ENCODE assay signal across 25 cellular contexts in genomic region chr16:58639230-58639629, GRCh38.
"Had no signal": no experiment of that assay in that cellular context is flagged by ENCODE, and none has a peak within 500 bp of the region (broad histone marks: within the 10 kb centered on the region; RNA-seq: fewer than 3 reads in every experiment).

No MANE protein-coding gene starts in this region.

- H3K9me3 ChIP-seq: ovary, psoas muscle, right lobe of liver, sigmoid colon, stomach, thoracic aorta, thyroid gland, tibial nerve, upper lobe of left lung had no signal

- ATAC-seq: natural killer cell; right lobe of liver; stimulated activated effector memory CD8-positive, alpha-beta T cell treated with anti-CD3 and anti-CD28 coated beads, Interleukin-12 subunit alpha, Interleukin-12 subunit beta, amount 100 ng/mL, for 72 hours; stimulated activated naive B cell treated with anti-CD40 and anti-IgM and Interleukin-4, amounts not matched to agents 10 μg/mL and 1 μg/mL and 100 μg/mL, for 72 hours had no signal

- H2AFZ ChIP-seq: neural progenitor cell, parathyroid adenoma had no signal

- H3K27ac ChIP-seq: neural progenitor cell, ovary, parathyroid adenoma, psoas muscle, right lobe of liver, sigmoid colon, stomach, thoracic aorta, thyroid gland, tibial nerve, upper lobe of left lung had no signal

- H3K4me1 ChIP-seq: neural progenitor cell, parathyroid adenoma, psoas muscle, sigmoid colon, thyroid gland, upper lobe of left lung had no signal

- H3K4me3 ChIP-seq: neural progenitor cell, ovary, psoas muscle, right lobe of liver, sigmoid colon, stomach, thoracic aorta, thyroid gland, tibial nerve, upper lobe of left lung had no signal

- H3K4me3 Mint-ChIP-seq: natural killer cell; nephron; neural progenitor cell; stimulated activated effector memory CD8-positive, alpha-beta T cell treated with anti-CD3 and anti-CD28 coated beads, Interleukin-12 subunit alpha, Interleukin-12 subunit beta, amount 100 ng/mL, for 72 hours; stimulated activated naive B cell treated with anti-CD40 and anti-IgM and Interleukin-4, amounts not matched to agents 10 μg/mL and 1 μg/mL and 100 μg/mL, for 72 hours; stimulated activated naive CD8-positive, alpha-beta T cell treated with anti-CD3 and anti-CD28 coated beads, Interleukin-15, Interleukin-2, amounts not matched to agents 100 ng/mL and 50 ng/mL, for 24 hours had no signal

- H3K27ac Mint-ChIP-seq: natural killer cell; nephron; neural progenitor cell; stimulated activated effector memory CD8-positive, alpha-beta T cell treated with anti-CD3 and anti-CD28 coated beads, Interleukin-12 subunit alpha, Interleukin-12 subunit beta, amount 100 ng/mL, for 72 hours; stimulated activated naive B cell treated with anti-CD40 and anti-IgM and Interleukin-4, amounts not matched to agents 10 μg/mL and 1 μg/mL and 100 μg/mL, for 72 hours; stimulated activated naive CD8-positive, alpha-beta T cell treated with anti-CD3 and anti-CD28 coated beads, Interleukin-15, Interleukin-2, amounts not matched to agents 100 ng/mL and 50 ng/mL, for 24 hours had no signal

- DNase-seq: natural killer cell; occipital lobe; ovary; psoas muscle; right cardiac atrium; right lobe of liver; sigmoid colon; small intestine; stimulated activated CD4-positive, alpha-beta T cell treated with anti-CD3 and anti-CD28 coated beads, Interleukin-15, amount 100 ng/mL, for 24 hours; stimulated activated CD4-positive, alpha-beta T cell treated with anti-CD3 and anti-CD28 coated beads, Interleukin-2, amount 100 ng/mL, for 24 hours; stimulated activated CD4-positive, alpha-beta T cell treated with anti-CD3 and anti-CD28 coated beads, Interleukin-2, amount 100 ng/mL, for 48 hours; stimulated activated CD4-positive, alpha-beta T cell treated with anti-CD3 and anti-CD28 coated beads, Interleukin-4, amount 100 ng/mL, for 24 hours; stimulated activated naive B cell treated with anti-CD40 and anti-IgM and Interleukin-4, amounts not matched to agents 10 μg/mL and 1 μg/mL and 100 μg/mL, for 72 hours; stimulated activated naive CD4-positive, alpha-beta T cell treated with Interleukin-2 at 50 U/mL for 16 hours; stomach; thyroid gland; upper lobe of left lung had no signal

- H3K36me3 Mint-ChIP-seq: natural killer cell; neural progenitor cell; stimulated activated effector memory CD8-positive, alpha-beta T cell treated with anti-CD3 and anti-CD28 coated beads, Interleukin-12 subunit alpha, Interleukin-12 subunit beta, amount 100 ng/mL, for 72 hours; stimulated activated naive B cell treated with anti-CD40 and anti-IgM and Interleukin-4, amounts not matched to agents 10 μg/mL and 1 μg/mL and 100 μg/mL, for 72 hours had no signal

- H3K4me2 ChIP-seq: neural progenitor cell had no signal

- H3K4me1 Mint-ChIP-seq: natural killer cell; nephron; neural progenitor cell; stimulated activated effector memory CD8-positive, alpha-beta T cell treated with anti-CD3 and anti-CD28 coated beads, Interleukin-12 subunit alpha, Interleukin-12 subunit beta, amount 100 ng/mL, for 72 hours; stimulated activated naive B cell treated with anti-CD40 and anti-IgM and Interleukin-4, amounts not matched to agents 10 μg/mL and 1 μg/mL and 100 μg/mL, for 72 hours had no signal

- H3K36me3 ChIP-seq: neural progenitor cell, ovary, right lobe of liver, sigmoid colon, stomach, thoracic aorta, thyroid gland, tibial nerve, upper lobe of left lung had no signal

- H3K9me3 Mint-ChIP-seq: natural killer cell; nephron; neural progenitor cell; stimulated activated effector memory CD8-positive, alpha-beta T cell treated with anti-CD3 and anti-CD28 coated beads, Interleukin-12 subunit alpha, Interleukin-12 subunit beta, amount 100 ng/mL, for 72 hours; stimulated activated naive B cell treated with anti-CD40 and anti-IgM and Interleukin-4, amounts not matched to agents 10 μg/mL and 1 μg/mL and 100 μg/mL, for 72 hours; stimulated activated naive CD8-positive, alpha-beta T cell treated with anti-CD3 and anti-CD28 coated beads, Interleukin-15, Interleukin-2, amounts not matched to agents 100 ng/mL and 50 ng/mL, for 24 hours had no signal

- H3K27me3 Mint-ChIP-seq: progenitor cell of endocrine pancreas; stimulated activated naive CD8-positive, alpha-beta T cell treated with anti-CD3 and anti-CD28 coated beads, Interleukin-15, Interleukin-2, amounts not matched to agents 100 ng/mL and 50 ng/mL, for 24 hours had no signal

- H3K27me3 ChIP-seq: neural progenitor cell, ovary, right lobe of liver, sigmoid colon, stomach, thyroid gland, tibial nerve, upper lobe of left lung had no signal

- H3K9ac ChIP-seq: neural progenitor cell, parathyroid adenoma had no signal
